ENCODE assay signal across 1 cellular context in the genomic region with DNA sequence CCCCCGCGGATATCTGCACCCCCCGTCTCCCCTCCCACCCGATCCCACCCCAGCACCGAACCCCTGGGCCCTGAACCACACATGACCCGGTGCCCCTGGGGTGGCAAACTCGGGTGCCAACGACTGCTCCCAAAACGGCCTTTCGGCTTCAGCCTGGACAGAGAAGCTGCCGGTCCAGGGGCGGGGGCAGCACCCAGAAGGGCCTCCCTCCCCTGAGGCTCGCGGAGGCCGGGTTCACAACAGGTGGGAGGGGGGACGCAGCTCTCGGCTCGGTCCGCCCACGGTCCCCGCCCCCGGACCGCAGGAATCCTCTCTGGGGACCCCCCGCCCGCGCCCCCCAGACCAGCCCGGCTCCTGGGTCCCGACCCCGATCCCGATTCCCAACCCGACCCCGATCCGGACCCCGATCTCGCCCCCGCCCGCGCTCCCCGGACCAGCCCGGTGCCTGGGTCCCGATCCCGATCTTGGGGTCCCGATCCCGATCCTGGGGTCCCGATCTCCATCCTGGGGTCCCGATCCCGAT.
TF ChIP-seq lines count a peak whose summit lies in the region.

No MANE protein-coding gene starts in this region.

TF ChIP-seq in HEK293, 187 proteins besides CTCF, POLR2A, EP300 and RAD21 (continued from another document):
- TF ChIP-seq ZBTB20 (tag by site-specific recombination; IDR thresholded peaks at IDR 0.05), result no peak
- TF ChIP-seq ZNF138 (tag by site-specific recombination; IDR thresholded peaks at IDR 0.05; ENCODE audit: borderline replicate concordance), result no peak
- peak; percentile 64; the same call in 1 of the 2 replicates for TF ChIP-seq ZNF335 (tag by site-specific recombination; conservative IDR thresholded peaks at IDR 0.05)
- TF ChIP-seq SCRT1 (tag by site-specific recombination; IDR thresholded peaks at IDR 0.05; ENCODE audit: borderline replicate concordance), result peak; percentile 57; the same call in 1 of the 2 replicates
- TF ChIP-seq GLIS1 (tag by site-specific recombination; IDR thresholded peaks at IDR 0.05), result 0 out of 2 replicates have a peak, but pooled peaks have one; percentile 2
- 0 out of 2 replicates have a peak, but pooled peaks have one; percentile 31 for TF ChIP-seq ZIC2 (tag by site-specific recombination; IDR thresholded peaks at IDR 0.05)
- TF ChIP-seq, protein P1, sequence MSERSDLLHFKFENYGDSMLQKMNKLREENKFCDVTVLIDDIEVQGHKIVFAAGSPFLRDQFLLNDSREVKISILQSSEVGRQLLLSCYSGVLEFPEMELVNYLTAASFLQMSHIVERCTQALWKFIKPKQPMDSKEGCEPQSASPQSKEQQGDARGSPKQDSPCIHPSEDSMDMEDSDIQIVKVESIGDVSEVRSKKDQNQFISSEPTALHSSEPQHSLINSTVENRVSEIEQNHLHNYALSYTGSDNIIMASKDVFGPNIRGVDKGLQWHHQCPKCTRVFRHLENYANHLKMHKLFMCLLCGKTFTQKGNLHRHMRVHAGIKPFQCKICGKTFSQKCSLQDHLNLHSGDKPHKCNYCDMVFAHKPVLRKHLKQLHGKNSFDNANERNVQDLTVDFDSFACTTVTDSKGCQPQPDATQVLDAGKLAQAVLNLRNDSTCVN (tag by site-specific recombination; optimal IDR thresholded peaks at IDR 0.05), result peak; percentile 22
- TF ChIP-seq KLF1 (tag by site-specific recombination; IDR thresholded peaks at IDR 0.05), result no peak
- no peak for TF ChIP-seq ZNF837 (tag by site-specific recombination; IDR thresholded peaks at IDR 0.05)
- peak; percentile 96 for TF ChIP-seq SCRT2 (tag by site-specific recombination; IDR thresholded peaks at IDR 0.05)
- no peak for TF ChIP-seq ZFP41 (tag by site-specific recombination; IDR thresholded peaks at IDR 0.05; ENCODE audit: borderline replicate concordance)
- 0 out of 2 replicates have a peak, but pooled peaks have one; percentile 18 for TF ChIP-seq ZSCAN16 (tag by site-specific recombination; IDR thresholded peaks at IDR 0.05)
- peak; percentile 41; the same call in 1 of the 2 replicates for TF ChIP-seq SP2 (tag by site-specific recombination; IDR thresholded peaks at IDR 0.05)
- TF ChIP-seq, protein P2, sequence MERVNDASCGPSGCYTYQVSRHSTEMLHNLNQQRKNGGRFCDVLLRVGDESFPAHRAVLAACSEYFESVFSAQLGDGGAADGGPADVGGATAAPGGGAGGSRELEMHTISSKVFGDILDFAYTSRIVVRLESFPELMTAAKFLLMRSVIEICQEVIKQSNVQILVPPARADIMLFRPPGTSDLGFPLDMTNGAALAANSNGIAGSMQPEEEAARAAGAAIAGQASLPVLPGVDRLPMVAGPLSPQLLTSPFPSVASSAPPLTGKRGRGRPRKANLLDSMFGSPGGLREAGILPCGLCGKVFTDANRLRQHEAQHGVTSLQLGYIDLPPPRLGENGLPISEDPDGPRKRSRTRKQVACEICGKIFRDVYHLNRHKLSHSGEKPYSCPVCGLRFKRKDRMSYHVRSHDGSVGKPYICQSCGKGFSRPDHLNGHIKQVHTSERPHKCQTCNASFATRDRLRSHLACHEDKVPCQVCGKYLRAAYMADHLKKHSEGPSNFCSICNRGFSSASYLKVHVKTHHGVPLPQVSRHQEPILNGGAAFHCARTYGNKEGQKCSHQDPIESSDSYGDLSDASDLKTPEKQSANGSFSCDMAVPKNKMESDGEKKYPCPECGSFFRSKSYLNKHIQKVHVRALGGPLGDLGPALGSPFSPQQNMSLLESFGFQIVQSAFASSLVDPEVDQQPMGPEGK (tag by site-specific recombination; IDR thresholded peaks at IDR 0.05), result peak; percentile 52; the same call in 1 of the 2 replicates
- peak; percentile 64; the same call in 1 of the 2 replicates for TF ChIP-seq ZNF600 (tag by site-specific recombination; IDR thresholded peaks at IDR 0.05)
- TF ChIP-seq ZFHX2 (tag by site-specific recombination; conservative IDR thresholded peaks at IDR 0.05), result peak; percentile 76
- TF ChIP-seq, protein P3, sequence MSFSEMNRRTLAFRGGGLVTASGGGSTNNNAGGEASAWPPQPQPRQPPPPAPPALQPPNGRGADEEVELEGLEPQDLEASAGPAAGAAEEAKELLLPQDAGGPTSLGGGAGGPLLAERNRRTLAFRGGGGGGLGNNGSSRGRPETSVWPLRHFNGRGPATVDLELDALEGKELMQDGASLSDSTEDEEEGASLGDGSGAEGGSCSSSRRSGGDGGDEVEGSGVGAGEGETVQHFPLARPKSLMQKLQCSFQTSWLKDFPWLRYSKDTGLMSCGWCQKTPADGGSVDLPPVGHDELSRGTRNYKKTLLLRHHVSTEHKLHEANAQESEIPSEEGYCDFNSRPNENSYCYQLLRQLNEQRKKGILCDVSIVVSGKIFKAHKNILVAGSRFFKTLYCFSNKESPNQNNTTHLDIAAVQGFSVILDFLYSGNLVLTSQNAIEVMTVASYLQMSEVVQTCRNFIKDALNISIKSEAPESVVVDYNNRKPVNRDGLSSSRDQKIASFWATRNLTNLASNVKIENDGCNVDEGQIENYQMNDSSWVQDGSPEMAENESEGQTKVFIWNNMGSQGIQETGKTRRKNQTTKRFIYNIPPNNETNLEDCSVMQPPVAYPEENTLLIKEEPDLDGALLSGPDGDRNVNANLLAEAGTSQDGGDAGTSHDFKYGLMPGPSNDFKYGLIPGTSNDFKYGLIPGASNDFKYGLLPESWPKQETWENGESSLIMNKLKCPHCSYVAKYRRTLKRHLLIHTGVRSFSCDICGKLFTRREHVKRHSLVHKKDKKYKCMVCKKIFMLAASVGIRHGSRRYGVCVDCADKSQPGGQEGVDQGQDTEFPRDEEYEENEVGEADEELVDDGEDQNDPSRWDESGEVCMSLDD (tag by site-specific recombination; IDR thresholded peaks at IDR 0.05), result 0 out of 2 replicates have a peak, but pooled peaks have one; percentile 41
- TF ChIP-seq, protein P4, sequence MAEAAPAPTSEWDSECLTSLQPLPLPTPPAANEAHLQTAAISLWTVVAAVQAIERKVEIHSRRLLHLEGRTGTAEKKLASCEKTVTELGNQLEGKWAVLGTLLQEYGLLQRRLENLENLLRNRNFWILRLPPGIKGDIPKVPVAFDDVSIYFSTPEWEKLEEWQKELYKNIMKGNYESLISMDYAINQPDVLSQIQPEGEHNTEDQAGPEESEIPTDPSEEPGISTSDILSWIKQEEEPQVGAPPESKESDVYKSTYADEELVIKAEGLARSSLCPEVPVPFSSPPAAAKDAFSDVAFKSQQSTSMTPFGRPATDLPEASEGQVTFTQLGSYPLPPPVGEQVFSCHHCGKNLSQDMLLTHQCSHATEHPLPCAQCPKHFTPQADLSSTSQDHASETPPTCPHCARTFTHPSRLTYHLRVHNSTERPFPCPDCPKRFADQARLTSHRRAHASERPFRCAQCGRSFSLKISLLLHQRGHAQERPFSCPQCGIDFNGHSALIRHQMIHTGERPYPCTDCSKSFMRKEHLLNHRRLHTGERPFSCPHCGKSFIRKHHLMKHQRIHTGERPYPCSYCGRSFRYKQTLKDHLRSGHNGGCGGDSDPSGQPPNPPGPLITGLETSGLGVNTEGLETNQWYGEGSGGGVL (tag by site-specific recombination; IDR thresholded peaks at IDR 0.05), result peak; percentile 44
